ENCODE assay signal across 28 cellular contexts in the genomic region with DNA sequence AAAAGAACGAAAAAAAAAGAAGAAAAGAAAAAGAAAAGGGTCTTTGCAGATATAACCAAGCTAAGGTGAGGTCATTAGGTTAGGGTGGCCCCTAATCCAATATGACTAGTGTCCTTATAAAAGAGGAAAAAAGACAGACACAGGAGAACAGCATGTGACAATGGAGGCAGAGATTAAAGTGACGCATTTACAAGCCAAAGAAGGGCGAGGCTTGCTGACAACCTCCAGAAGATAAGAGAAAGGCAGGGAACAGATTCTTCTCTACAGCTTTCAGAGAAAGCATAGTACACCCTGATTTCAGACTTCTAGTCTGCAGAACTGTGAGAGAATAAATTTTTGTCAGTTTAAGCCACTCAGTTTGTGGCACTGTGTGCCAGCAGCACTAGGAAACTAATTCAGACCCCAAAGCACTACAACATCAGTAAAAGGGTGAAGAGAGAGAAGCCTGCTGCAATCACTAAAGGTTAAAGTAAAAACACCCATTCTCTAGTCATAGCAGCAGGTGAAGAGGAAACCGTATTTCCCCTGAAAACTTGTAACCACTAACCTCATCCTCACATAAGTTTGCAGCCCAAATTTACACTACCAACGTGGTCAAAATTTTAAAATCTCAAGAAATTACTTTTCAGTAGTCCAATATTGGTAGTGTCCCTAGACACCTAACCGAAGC. TPM values are rescaled to one million over a fixed set of nuclear protein-coding genes. Genes with fewer than 3 reads are reported as not detected.
A peak's percentile ranks its signal among the peaks of the same experiment; 100 is the strongest.
DNase-seq lines count a peak whose midpoint lies in the region; ATAC-seq and TF ChIP-seq lines count a peak whose summit lies in the region.
"Had no signal": no experiment of that assay in that cellular context is flagged by ENCODE, and none has a peak within 500 bp of the region (broad histone marks: within the 10 kb centered on the region; RNA-seq: fewer than 3 reads in every experiment).

No MANE protein-coding gene starts in this region.

- H3K4me3 Mint-ChIP-seq in activated naive CD4-positive, alpha-beta T cell treated with anti-CD3 and anti-CD28 coated beads, Interleukin-2, amount 10 ng/mL, durations not matched to agents 7 days and 5 days: no peak overlapping the region
- peak overlapping the region; percentile 39 for H3K4me3 Mint-ChIP-seq in T-helper 2 cell treated with Interferon-gamma antibody and Interleukin-4, amounts not matched to agents 5 μg/mL and 100 μg/mL, for 36 hours
- H3K4me3 Mint-ChIP-seq in CD8-positive, alpha-beta memory T cell: no peak overlapping the region
- H3K4me3 Mint-ChIP-seq: brain; H9; stimulated activated memory B cell treated with anti-CD40 and anti-IgM and Interleukin-4, amounts not matched to agents 10 μg/mL and 1 μg/mL and 100 μg/mL, for 72 hours had no signal

- no peaks in the 10 kb centered on the region for H3K36me3 ChIP-seq in mucosa of descending colon (ENCODE audit: low read depth)
- no peaks in the 10 kb centered on the region for H3K36me3 ChIP-seq in CD8-positive, alpha-beta memory T cell (ENCODE audit: insufficient read depth, low read length)
- H3K36me3 ChIP-seq: adrenal gland, BLaER1, spleen, thoracic aorta had no signal

- ATAC-seq in mucosa of descending colon: peak; percentile 96
- ATAC-seq: HepG2; stimulated activated memory B cell treated with anti-CD40 and anti-IgM and Interleukin-4, amounts not matched to agents 10 μg/mL and 1 μg/mL and 100 μg/mL, for 72 hours had no signal

- no peak for TF ChIP-seq CTCF in mucosa of descending colon (IDR thresholded peaks at IDR 0.05)

- H3K4me3 ChIP-seq in mucosa of descending colon: no peak overlapping the region
- H3K4me3 ChIP-seq in CD8-positive, alpha-beta memory T cell (ENCODE audit: low read length): no peak overlapping the region
- H3K4me3 ChIP-seq: adrenal gland, BLaER1, SK-N-MC, spleen, thoracic aorta had no signal

- H3K9me3 Mint-ChIP-seq in activated naive CD4-positive, alpha-beta T cell treated with anti-CD3 and anti-CD28 coated beads, Interleukin-2, amount 10 ng/mL, durations not matched to agents 7 days and 5 days: no peaks in the 10 kb centered on the region
- no peaks in the 10 kb centered on the region for H3K9me3 Mint-ChIP-seq in T-helper 2 cell treated with Interferon-gamma antibody and Interleukin-4, amounts not matched to agents 5 μg/mL and 100 μg/mL, for 36 hours
- no peaks in the 10 kb centered on the region for H3K9me3 Mint-ChIP-seq in CD8-positive, alpha-beta memory T cell
- H3K9me3 Mint-ChIP-seq: H9; stimulated activated memory B cell treated with anti-CD40 and anti-IgM and Interleukin-4, amounts not matched to agents 10 μg/mL and 1 μg/mL and 100 μg/mL, for 72 hours had no signal

- intact Hi-C loops in mucosa of descending colon (cut with DNase I, micrococcal nuclease): no loop called here

- H3K36me3 Mint-ChIP-seq in activated naive CD4-positive, alpha-beta T cell treated with anti-CD3 and anti-CD28 coated beads, Interleukin-2, amount 10 ng/mL, durations not matched to agents 7 days and 5 days: no peaks in the 10 kb centered on the region
- H3K36me3 Mint-ChIP-seq in T-helper 2 cell treated with Interferon-gamma antibody and Interleukin-4, amounts not matched to agents 5 μg/mL and 100 μg/mL, for 36 hours (ENCODE audit: low read depth): no peaks in the 10 kb centered on the region
- H3K36me3 Mint-ChIP-seq in CD8-positive, alpha-beta memory T cell: no peaks in the 10 kb centered on the region
- H3K36me3 Mint-ChIP-seq: stimulated activated memory B cell treated with anti-CD40 and anti-IgM and Interleukin-4, amounts not matched to agents 10 μg/mL and 1 μg/mL and 100 μg/mL, for 72 hours had no signal

- H3K4me1 Mint-ChIP-seq in activated naive CD4-positive, alpha-beta T cell treated with anti-CD3 and anti-CD28 coated beads, Interleukin-2, amount 10 ng/mL, durations not matched to agents 7 days and 5 days: peaks cover 19% of the 10 kb centered on the region
- H3K4me1 Mint-ChIP-seq in T-helper 2 cell treated with Interferon-gamma antibody and Interleukin-4, amounts not matched to agents 5 μg/mL and 100 μg/mL, for 36 hours (ENCODE audit: low read depth): peaks cover 14% of the 10 kb centered on the region
- peaks cover 4 to 6% (median 5%) of the 10 kb centered on the region in 3 donors for H3K4me1 Mint-ChIP-seq in CD8-positive, alpha-beta memory T cell
- H3K4me1 Mint-ChIP-seq: stimulated activated memory B cell treated with anti-CD40 and anti-IgM and Interleukin-4, amounts not matched to agents 10 μg/mL and 1 μg/mL and 100 μg/mL, for 72 hours had no signal

- H3K27ac ChIP-seq in CD8-positive, alpha-beta memory T cell (ENCODE audit: low read depth, low read length): no peak overlapping the region
- H3K27ac ChIP-seq: adrenal gland, BLaER1, HL-60, SK-N-MC, spleen, thoracic aorta had no signal

- H3K4me1 ChIP-seq in mucosa of descending colon (ENCODE audit: low read depth): peaks cover 8% of the 10 kb centered on the region
- no peaks in the 10 kb centered on the region for H3K4me1 ChIP-seq in CD8-positive, alpha-beta memory T cell (ENCODE audit: insufficient read depth, low read length)
- H3K4me1 ChIP-seq: adrenal gland, BLaER1, spleen had no signal

- no peaks in the 10 kb centered on the region for H3K9me3 ChIP-seq in mucosa of descending colon
- H3K9me3 ChIP-seq in CD8-positive, alpha-beta memory T cell (ENCODE audit: low read length): no peaks in the 10 kb centered on the region
- H3K9me3 ChIP-seq: adrenal gland, BLaER1, spleen, thoracic aorta had no signal

- H3K27me3 Mint-ChIP-seq in activated naive CD4-positive, alpha-beta T cell treated with anti-CD3 and anti-CD28 coated beads, Interleukin-2, amount 10 ng/mL, durations not matched to agents 7 days and 5 days: peaks cover 26% of the 10 kb centered on the region
- H3K27me3 Mint-ChIP-seq in T-helper 2 cell treated with Interferon-gamma antibody and Interleukin-4, amounts not matched to agents 5 μg/mL and 100 μg/mL, for 36 hours (ENCODE audit: low read depth): peaks cover 22% of the 10 kb centered on the region
- H3K27me3 Mint-ChIP-seq in CD8-positive, alpha-beta memory T cell: peaks cover 9 to 34% of the 10 kb centered on the region in 2 donors

- CTCF ChIA-PET in activated naive CD4-positive, alpha-beta T cell treated with anti-CD3 and anti-CD28 coated beads, Interleukin-2, amount 10 ng/mL, durations not matched to agents 7 days and 5 days (lab: Charles Lee): interaction anchor here (1.2 kb wide), 1 partner anchor 99 kb away, joined by 4 read pairs; no protein-coding TSS in a partner anchor
- CTCF ChIA-PET in CD8-positive, alpha-beta memory T cell (lab: Charles Lee): no interaction called here

- peak overlapping the region; percentile 91 for H3K27ac Mint-ChIP-seq in activated naive CD4-positive, alpha-beta T cell treated with anti-CD3 and anti-CD28 coated beads, Interleukin-2, amount 10 ng/mL, durations not matched to agents 7 days and 5 days
- H3K27ac Mint-ChIP-seq in T-helper 2 cell treated with Interferon-gamma antibody and Interleukin-4, amounts not matched to agents 5 μg/mL and 100 μg/mL, for 36 hours: peak overlapping the region; percentile 46
- no peak overlapping the region for H3K27ac Mint-ChIP-seq in CD8-positive, alpha-beta memory T cell
- H3K27ac Mint-ChIP-seq: H9; stimulated activated memory B cell treated with anti-CD40 and anti-IgM and Interleukin-4, amounts not matched to agents 10 μg/mL and 1 μg/mL and 100 μg/mL, for 72 hours had no signal

- POLR2A ChIA-PET in CD8-positive, alpha-beta memory T cell (lab: Charles Lee): no interaction called here

- no peaks in the 10 kb centered on the region for H3K27me3 ChIP-seq in CD8-positive, alpha-beta memory T cell (ENCODE audit: insufficient read depth, low read length, poor library complexity, severe bottlenecking)
- H3K27me3 ChIP-seq: adrenal gland, BLaER1 had no signal

- DNase-seq in activated naive CD4-positive, alpha-beta T cell treated with anti-CD3 and anti-CD28 coated beads, Interleukin-2, amount 10 ng/mL, durations not matched to agents 7 days and 5 days: no peak
- DNase-seq in activated naive CD4-positive, alpha-beta T cell (lab: John Stamatoyannopoulos, UW): no peak
- peak; percentile 42 for DNase-seq in ELF-1 (ENCODE audit: low read depth, low spot score)
- DNase-seq in T-helper 2 cell treated with Interferon-gamma antibody and Interleukin-4, amounts not matched to agents 5 μg/mL and 100 μg/mL, for 36 hours (ENCODE audit: low spot score): no peak
- peak in 1 of 3 donors; percentile 67 for DNase-seq in mucosa of descending colon
- no peak for DNase-seq in CD8-positive, alpha-beta memory T cell
- DNase-seq in NCI-H2227 treated with DMSO at 0.1 percent for 48 hours (lab: John Stamatoyannopoulos, UW): no peak
- DNase-seq in stimulated activated naive CD4-positive, alpha-beta T cell treated with Interleukin-2 at 50 U/mL for 16 hours (lab: John Stamatoyannopoulos, UW): no peak
- DNase-seq: ACHN; effector CD8-positive, alpha-beta T cell; H9; left cardiac atrium; mesendoderm; NCI-H1105; NCI-H2029; NCI-H69; retina; spleen; stimulated activated CD4-positive, alpha-beta T cell treated with anti-CD3 and anti-CD28 coated beads, Interleukin-2, amount 100 ng/mL, for 48 hours had no signal

RNA-seq across cellular contexts. Expression of a gene that starts 17.6 kb away (rescaled TPM):
- 10 to 100 TPM in 1 of 3 donors, 1 to 10 TPM in 2; 3.8 to 50.3 (median 6.1) TPM for total RNA-seq in mucosa of descending colon
- under 1 TPM; 0.20 to 0.28 TPM for total RNA-seq in CD8-positive, alpha-beta memory T cell
- polyA plus RNA-seq in CD8-positive, alpha-beta memory T cell: not detected
- total RNA-seq: RPMI7951 had no signal
- polyA plus RNA-seq: HepG2 had no signal

Comparison
In these comparisons a context has a peak if more than half of its experiments do, and no peak if none do; other contexts are left out.
1. H3K27ac Mint-ChIP-seq: peak in activated naive CD4-positive, alpha-beta T cell treated with anti-CD3 and anti-CD28 coated beads, Interleukin-2, amount 10 ng/mL, durations not matched to agents 7 days and 5 days (single experiment) and T-helper 2 cell treated with Interferon-gamma antibody and Interleukin-4, amounts not matched to agents 5 μg/mL and 100 μg/mL, for 36 hours (single experiment); none in CD8-positive, alpha-beta memory T cell (0 of 8).